In genomic region chr2:71517851-71518250, GRCh38 we compare ENCODE assay signal across 28 cellular contexts.
"Had no signal": no experiment of that assay in that cellular context is flagged by ENCODE, and none has a peak within 500 bp of the region (broad histone marks: within the 10 kb centered on the region; RNA-seq: fewer than 3 reads in every experiment).

No MANE protein-coding gene starts in this region.

- DNase-seq: naive thymus-derived CD4-positive, alpha-beta T cell; natural killer cell; occipital lobe; ovary; psoas muscle; right cardiac atrium; spleen; stimulated activated CD4-positive, alpha-beta T cell treated with anti-CD3 and anti-CD28 coated beads, Interleukin-12 subunit alpha, Interleukin-12 subunit beta, amount 100 ng/mL, for 4 hours; stimulated activated CD4-positive, alpha-beta T cell treated with anti-CD3 and anti-CD28 coated beads, Interleukin-1b, Interleukin-23, amount 100 ng/mL, for 48 hours; stimulated activated CD4-positive, alpha-beta T cell treated with anti-CD3 and anti-CD28 coated beads, Interleukin-4, amount 100 ng/mL, for 1 hour; stimulated activated CD4-positive, alpha-beta T cell treated with anti-CD3 and anti-CD28 coated beads, Interleukin-4, amount 100 ng/mL, for 4 hours; stimulated activated CD8-positive, alpha-beta memory T cell treated with anti-CD3 and anti-CD28 coated beads, Interleukin-4, amount 100 ng/mL, for 48 hours; stimulated activated naive CD4-positive, alpha-beta T cell; stimulated activated naive CD8-positive, alpha-beta T cell treated with anti-CD3 and anti-CD28 coated beads, Interleukin-15, amount 100 ng/mL, for 72 hours; stimulated activated naive CD8-positive, alpha-beta T cell treated with anti-CD3 and anti-CD28 coated beads, Interleukin-15, Interleukin-2, amounts not matched to agents 100 U/mL and 50 U/mL, for 24 hours; substantia nigra; testis; transverse colon; upper lobe of right lung; uterus had no signal

- ATAC-seq: naive thymus-derived CD4-positive, alpha-beta T cell; natural killer cell; psoas muscle; right lobe of liver; stimulated activated memory B cell treated with anti-CD40 and anti-IgM and Interleukin-4, amounts not matched to agents 10 μg/mL and 1 μg/mL and 100 μg/mL, for 72 hours; stimulated activated naive CD8-positive, alpha-beta T cell treated with anti-CD3 and anti-CD28 coated beads, Interleukin-15, amount 100 ng/mL, for 72 hours; stimulated activated naive CD8-positive, alpha-beta T cell treated with anti-CD3 and anti-CD28 coated beads, Interleukin-15, Interleukin-2, amounts not matched to agents 100 U/mL and 50 U/mL, for 24 hours; upper lobe of right lung had no signal

- H3K27ac ChIP-seq: neural progenitor cell, ovary, parathyroid adenoma, psoas muscle, right lobe of liver, skin epidermis, spleen, suprapubic skin, testis, tibial artery, transverse colon, upper lobe of right lung, uterus had no signal

- H3K4me3 ChIP-seq: neural progenitor cell, ovary, psoas muscle, right lobe of liver, skin epidermis, smooth muscle cell, spleen, suprapubic skin, testis, tibial artery, transverse colon, upper lobe of right lung, uterus had no signal
